8 cellular contexts compared by ENCODE assay signal in the genomic region with DNA sequence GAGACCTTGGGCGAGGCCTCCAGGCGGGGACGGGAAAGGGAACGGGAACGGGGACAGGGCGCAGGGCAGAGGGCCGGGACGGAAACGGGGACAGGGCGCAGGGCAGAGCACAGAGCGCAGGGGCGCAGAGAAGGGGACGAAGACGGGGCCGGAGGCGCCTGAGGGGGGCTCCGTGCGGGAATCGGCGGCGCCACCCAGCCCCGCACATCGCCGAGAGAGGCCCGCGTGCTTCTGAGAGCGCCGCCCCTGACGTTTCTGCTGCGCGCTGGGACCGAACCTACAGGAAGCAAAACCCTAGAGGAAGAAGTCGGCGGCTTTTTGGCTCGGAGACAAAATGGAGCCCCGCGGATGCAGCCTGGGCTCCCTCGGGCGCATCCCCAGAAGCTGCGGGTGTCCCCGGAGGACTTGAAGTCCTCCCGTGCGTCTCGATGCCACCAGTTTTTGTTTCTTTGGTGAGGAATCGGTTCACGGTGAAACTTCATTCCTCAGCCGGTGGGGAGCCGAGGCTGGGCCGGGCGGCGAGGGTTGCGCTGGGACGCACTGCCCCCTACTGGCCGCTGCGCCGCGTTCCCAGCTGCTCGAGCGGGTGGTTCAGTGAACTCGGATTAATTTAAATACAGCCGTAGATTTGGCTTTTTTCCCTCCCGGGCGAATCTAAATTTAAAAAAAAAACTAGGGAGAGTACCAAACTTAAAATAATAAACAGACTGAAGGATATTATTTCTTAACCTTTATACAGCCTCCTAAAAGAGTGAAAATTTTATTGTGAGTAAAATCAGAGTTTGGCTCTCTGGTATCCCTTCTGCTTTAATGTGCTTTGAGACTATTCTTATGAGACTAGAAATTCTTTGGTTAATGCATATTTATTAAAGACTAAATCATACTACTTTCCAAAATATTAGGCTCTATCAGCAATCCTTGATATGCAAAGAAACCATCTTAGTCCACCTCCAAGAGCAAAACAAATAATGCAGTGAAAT.
DNase-seq lines count a peak whose midpoint lies in the region; ATAC-seq and TF ChIP-seq lines count a peak whose summit lies in the region.

No MANE protein-coding gene starts in this region.

- no peaks in the 10 kb centered on the region for H3K9me2 ChIP-seq in SK-N-SH

- POLR2A ChIA-PET in SK-N-SH (lab: Yijun Ruan, JAX), result interaction anchor here (0.7 kb wide), 1 partner anchor 707 kb away, joined by 3 read pairs; no protein-coding TSS in a partner anchor

- CTCF ChIA-PET in SK-N-SH (lab: Yijun Ruan, JAX), result interaction anchor here (0.6 to 2.1 kb wide), 18 partner anchors 8 to 381 kb away, joined by 3 to 12 read pairs (median 4); no protein-coding TSS in a partner anchor

- H3F3A ChIP-seq in SK-N-SH (replicated peaks; ENCODE audit: insufficient read depth), result no peaks in the 10 kb centered on the region

- DNase-seq in DMS53 (lab: John Stamatoyannopoulos, UW) (peak; percentile 66), HT1080 (ENCODE audit: low read depth) (peak; percentile 66), SK-N-SH (peak; percentile 91), Right ventricle myocardium superior (peak; percentile 85), ovary (peak; percentile 29 to 78 (median 55)), thoracic aorta (ENCODE audit: low spot score) (peak; percentile 9)
- peak; percentile 14 for DNase-seq in activated naive CD8-positive, alpha-beta T cell treated with anti-CD3 and anti-CD28 coated beads, Interleukin-2, amount 50 U/mL, for 16 hours (ENCODE audit: low read depth, low spot score)

- H3K36me3 ChIP-seq in SK-N-SH (replicated peaks in 1 of 2; ENCODE audit: control insufficient read depth in 1 of 2, insufficient read depth in 2 of 2, low read length in 1 of 2) (no peaks in the 10 kb centered on the region), ovary (no peaks in the 10 kb centered on the region), thoracic aorta (no peaks in the 10 kb centered on the region)

- peak; percentile 83 for TF ChIP-seq RAD21 in SK-N-SH (IDR thresholded peaks at IDR 0.05; ENCODE audit: low read length)

- no peak for TF ChIP-seq EP300 in SK-N-SH (IDR thresholded peaks at IDR 0.05; ENCODE audit: borderline replicate concordance in 1 of 2, low read depth in 1 of 2, low read length in 1 of 2)
- no peak for TF ChIP-seq EP300 in ovary (IDR thresholded peaks at IDR 0.05)

- peak overlapping the region; percentile 91 for H2AFZ ChIP-seq in SK-N-SH (ENCODE audit: low read depth)

- peak overlapping the region; percentile 93 for H3K4me2 ChIP-seq in SK-N-SH

- no peaks in the 10 kb centered on the region for H3K27me3 ChIP-seq in SK-N-SH (ENCODE audit: insufficient read depth)
- no peaks in the 10 kb centered on the region for H3K27me3 ChIP-seq in ovary
- no peaks in the 10 kb centered on the region for H3K27me3 ChIP-seq in thoracic aorta (replicated peaks; ENCODE audit: insufficient read depth)

- H3K4me3 ChIP-seq in SK-N-SH (ENCODE audit: low read depth in 2 of 2, low read length in 1 of 2), result peak overlapping the region; percentile 65 to 76
- peak overlapping the region; percentile 44 for H3K4me3 ChIP-seq in ovary
- H3K4me3 ChIP-seq in thoracic aorta, result peak overlapping the region; percentile 73

- no peaks in the 10 kb centered on the region for H3K9me3 ChIP-seq in SK-N-SH
- no peaks in the 10 kb centered on the region for H3K9me3 ChIP-seq in ovary
- no peaks in the 10 kb centered on the region for H3K9me3 ChIP-seq in thoracic aorta

- TF ChIP-seq POLR2A in ovary (IDR thresholded peaks at IDR 0.05), result no peak

- ATAC-seq in GM21367 (IDR thresholded peaks at IDR 0.05; ENCODE audit: unreplicated experiment), result peak; percentile 96
- ATAC-seq in Right ventricle myocardium superior (ENCODE audit: poor library complexity), result peak; percentile 96
- ATAC-seq in thoracic aorta (ENCODE audit: insufficient number of reproducible peaks, low FRiP score, low read depth), result peak; percentile 92

- intact Hi-C loops in Right ventricle myocardium superior (cut with DNase I), result loop anchor here (10.0 kb wide), 2 partner anchors 213 to 383 kb away; a partner anchor contains a TSS
- intact Hi-C loops in ovary (cut with DNase I), result no loop called here

- H3K79me2 ChIP-seq in SK-N-SH (ENCODE audit: insufficient read depth), result no peaks in the 10 kb centered on the region

- H3K9ac ChIP-seq in SK-N-SH, result peak overlapping the region; percentile 70

- H3K27ac ChIP-seq in SK-N-SH (ENCODE audit: low read depth in 2 of 2, low read length in 1 of 2) (no peak overlapping the region; a peak in 1 of 4 replicates), ovary (peak overlapping the region; percentile 27 to 57), thoracic aorta (peak overlapping the region; percentile 84 to 94)

- H4K20me1 ChIP-seq in SK-N-SH (ENCODE audit: insufficient read depth), result no peaks in the 10 kb centered on the region

- H3K4me1 ChIP-seq in SK-N-SH (ENCODE audit: control insufficient read depth in 1 of 2, insufficient read depth in 2 of 2, low read depth in 1 of 2, low read length in 1 of 2) (no peaks in the 10 kb centered on the region; a peak in 1 of 4 replicates), ovary (ENCODE audit: insufficient read depth) (no peaks in the 10 kb centered on the region), thoracic aorta (ENCODE audit: control insufficient read depth in 1 of 2, low read depth in 2 of 2) (peaks cover 4 to 25% of the 10 kb centered on the region in 2 donors)

- WGBS in SK-N-SH (ENCODE audit: low lambda C conversion rate), result 3% methylated on average over 39 of the region's 63 CpGs
- 0% methylated on average over 60 to 63 of the region's 63 CpGs for WGBS in ovary, 3 donors

- TF ChIP-seq CTCF in SK-N-SH (IDR thresholded peaks at IDR 0.05), result peak; percentile 98
- peak in 2 of 3 donors; percentile 44 to 58 for TF ChIP-seq CTCF in ovary (IDR thresholded peaks at IDR 0.05)
- TF ChIP-seq CTCF in thoracic aorta (IDR thresholded peaks at IDR 0.05), result peak; percentile 92

TF ChIP-seq in SK-N-SH, 30 proteins besides CTCF, POLR2A, EP300 and RAD21 (continues in another document):
- no peak for TF ChIP-seq NFIC (IDR thresholded peaks at IDR 0.05; ENCODE audit: borderline replicate concordance)
- TF ChIP-seq FOSL2 (IDR thresholded peaks at IDR 0.05; ENCODE audit: borderline replicate concordance, low read depth), result no peak
- TF ChIP-seq ELF1 (IDR thresholded peaks at IDR 0.05), result no peak
- peak; percentile 56 for TF ChIP-seq SMC3 (IDR thresholded peaks at IDR 0.05; ENCODE audit: low read depth, low read length)
- no peak for TF ChIP-seq TCF12 (IDR thresholded peaks at IDR 0.05)
- no peak for TF ChIP-seq NRF1 (IDR thresholded peaks at IDR 0.05; ENCODE audit: low read depth, low read length)
- TF ChIP-seq, protein P1, sequence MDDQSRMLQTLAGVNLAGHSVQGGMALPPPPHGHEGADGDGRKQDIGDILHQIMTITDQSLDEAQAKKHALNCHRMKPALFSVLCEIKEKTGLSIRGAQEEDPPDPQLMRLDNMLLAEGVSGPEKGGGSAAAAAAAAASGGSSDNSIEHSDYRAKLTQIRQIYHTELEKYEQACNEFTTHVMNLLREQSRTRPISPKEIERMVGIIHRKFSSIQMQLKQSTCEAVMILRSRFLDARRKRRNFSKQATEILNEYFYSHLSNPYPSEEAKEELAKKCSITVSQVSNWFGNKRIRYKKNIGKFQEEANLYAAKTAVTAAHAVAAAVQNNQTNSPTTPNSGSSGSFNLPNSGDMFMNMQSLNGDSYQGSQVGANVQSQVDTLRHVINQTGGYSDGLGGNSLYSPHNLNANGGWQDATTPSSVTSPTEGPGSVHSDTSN (IDR thresholded peaks at IDR 0.05), result no peak
- TF ChIP-seq, protein P2, sequence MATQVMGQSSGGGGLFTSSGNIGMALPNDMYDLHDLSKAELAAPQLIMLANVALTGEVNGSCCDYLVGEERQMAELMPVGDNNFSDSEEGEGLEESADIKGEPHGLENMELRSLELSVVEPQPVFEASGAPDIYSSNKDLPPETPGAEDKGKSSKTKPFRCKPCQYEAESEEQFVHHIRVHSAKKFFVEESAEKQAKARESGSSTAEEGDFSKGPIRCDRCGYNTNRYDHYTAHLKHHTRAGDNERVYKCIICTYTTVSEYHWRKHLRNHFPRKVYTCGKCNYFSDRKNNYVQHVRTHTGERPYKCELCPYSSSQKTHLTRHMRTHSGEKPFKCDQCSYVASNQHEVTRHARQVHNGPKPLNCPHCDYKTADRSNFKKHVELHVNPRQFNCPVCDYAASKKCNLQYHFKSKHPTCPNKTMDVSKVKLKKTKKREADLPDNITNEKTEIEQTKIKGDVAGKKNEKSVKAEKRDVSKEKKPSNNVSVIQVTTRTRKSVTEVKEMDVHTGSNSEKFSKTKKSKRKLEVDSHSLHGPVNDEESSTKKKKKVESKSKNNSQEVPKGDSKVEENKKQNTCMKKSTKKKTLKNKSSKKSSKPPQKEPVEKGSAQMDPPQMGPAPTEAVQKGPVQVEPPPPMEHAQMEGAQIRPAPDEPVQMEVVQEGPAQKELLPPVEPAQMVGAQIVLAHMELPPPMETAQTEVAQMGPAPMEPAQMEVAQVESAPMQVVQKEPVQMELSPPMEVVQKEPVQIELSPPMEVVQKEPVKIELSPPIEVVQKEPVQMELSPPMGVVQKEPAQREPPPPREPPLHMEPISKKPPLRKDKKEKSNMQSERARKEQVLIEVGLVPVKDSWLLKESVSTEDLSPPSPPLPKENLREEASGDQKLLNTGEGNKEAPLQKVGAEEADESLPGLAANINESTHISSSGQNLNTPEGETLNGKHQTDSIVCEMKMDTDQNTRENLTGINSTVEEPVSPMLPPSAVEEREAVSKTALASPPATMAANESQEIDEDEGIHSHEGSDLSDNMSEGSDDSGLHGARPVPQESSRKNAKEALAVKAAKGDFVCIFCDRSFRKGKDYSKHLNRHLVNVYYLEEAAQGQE (IDR thresholded peaks at IDR 0.05; ENCODE audit: low read depth, low read length), result no peak
- no peak for TF ChIP-seq JUND (IDR thresholded peaks at IDR 0.05)
- TF ChIP-seq FOXM1 (IDR thresholded peaks at IDR 0.05; ENCODE audit: low read depth), result no peak
- TF ChIP-seq GATA2 (CRISPR knock-in tag; IDR thresholded peaks at IDR 0.05), result no peak
- TF ChIP-seq, protein P3, sequence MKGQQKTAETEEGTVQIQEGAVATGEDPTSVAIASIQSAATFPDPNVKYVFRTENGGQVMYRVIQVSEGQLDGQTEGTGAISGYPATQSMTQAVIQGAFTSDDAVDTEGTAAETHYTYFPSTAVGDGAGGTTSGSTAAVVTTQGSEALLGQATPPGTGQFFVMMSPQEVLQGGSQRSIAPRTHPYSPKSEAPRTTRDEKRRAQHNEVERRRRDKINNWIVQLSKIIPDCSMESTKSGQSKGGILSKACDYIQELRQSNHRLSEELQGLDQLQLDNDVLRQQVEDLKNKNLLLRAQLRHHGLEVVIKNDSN (IDR thresholded peaks at IDR 0.05; ENCODE audit: borderline replicate concordance, low read depth), result no peak
- TF ChIP-seq, protein P4, sequence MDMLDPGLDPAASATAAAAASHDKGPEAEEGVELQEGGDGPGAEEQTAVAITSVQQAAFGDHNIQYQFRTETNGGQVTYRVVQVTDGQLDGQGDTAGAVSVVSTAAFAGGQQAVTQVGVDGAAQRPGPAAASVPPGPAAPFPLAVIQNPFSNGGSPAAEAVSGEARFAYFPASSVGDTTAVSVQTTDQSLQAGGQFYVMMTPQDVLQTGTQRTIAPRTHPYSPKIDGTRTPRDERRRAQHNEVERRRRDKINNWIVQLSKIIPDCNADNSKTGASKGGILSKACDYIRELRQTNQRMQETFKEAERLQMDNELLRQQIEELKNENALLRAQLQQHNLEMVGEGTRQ (IDR thresholded peaks at IDR 0.05; ENCODE audit: borderline replicate concordance, low read depth, low read length), result no peak

Comparison
In these comparisons a context has a peak if more than half of its experiments do, and no peak if none do; other contexts are left out.
1. DNase-seq: peak in every context shown above with its lines; median percentile 91 in SK-N-SH; 85 in Right ventricle myocardium superior; 66 in DMS53; 66 in HT1080; 55 in ovary; 14 in activated naive CD8-positive, alpha-beta T cell treated with anti-CD3 and anti-CD28 coated beads, Interleukin-2, amount 50 U/mL, for 16 hours; 9 in thoracic aorta.
2. H3K27ac ChIP-seq: peak in ovary (2 of 2) and thoracic aorta (2 of 2); none in SK-N-SH (0 of 2).
3. Peak in every context shown above with its lines, with median percentiles within 50 percentile points of each other: ATAC-seq, H3K4me3 ChIP-seq and CTCF ChIP-seq.